Comparison of ENCODE assay signal across 1 cellular context in genomic region chr2:156343940-156344301, GRCh38.
TF ChIP-seq lines count a peak whose summit lies in the region.

No MANE protein-coding gene starts in this region.

TF ChIP-seq in WTC11, 78 proteins besides CTCF, POLR2A, EP300 and RAD21 (continued from another document):
- TF ChIP-seq FOXP4 (CRISPR knock-in tag; IDR thresholded peaks at IDR 0.05) (no peak), KAT7 (CRISPR knock-in tag; IDR thresholded peaks at IDR 0.05; ENCODE audit: borderline replicate concordance) (no peak)
